25 cellular contexts compared by ENCODE assay signal in the genomic region with DNA sequence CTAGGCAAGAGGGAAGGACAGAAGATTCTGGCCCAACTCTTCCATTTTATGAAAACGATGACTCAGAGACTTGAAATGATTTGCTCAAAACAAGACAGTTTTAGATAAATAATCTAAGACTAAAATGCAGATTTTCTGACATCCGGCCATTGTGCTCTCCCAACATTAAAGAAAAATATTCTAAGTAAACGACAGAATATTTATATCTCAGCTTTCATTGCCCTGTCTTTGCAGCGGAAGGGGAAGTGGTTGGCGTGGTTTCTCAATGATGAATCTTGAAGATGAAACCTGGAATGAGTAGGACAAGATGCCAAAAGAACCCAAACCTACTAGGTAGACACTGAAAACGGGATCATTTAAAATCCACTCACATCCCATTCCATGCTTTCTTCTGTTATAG. TPM values are rescaled to one million over a fixed set of nuclear protein-coding genes. Genes with fewer than 3 reads are reported as not detected.
DNase-seq lines count a peak whose midpoint lies in the region; ATAC-seq and TF ChIP-seq lines count a peak whose summit lies in the region.
"Had no signal": no experiment of that assay in that cellular context is flagged by ENCODE, and none has a peak within 500 bp of the region (broad histone marks: within the 10 kb centered on the region; RNA-seq: fewer than 3 reads in every experiment).

No MANE protein-coding gene starts in this region.

- H3K4me3 Mint-ChIP-seq in activated naive CD4-positive, alpha-beta T cell treated with anti-CD3 and anti-CD28 coated beads, Interleukin-2, amount 10 ng/mL, durations not matched to agents 7 days and 5 days, result no peak overlapping the region
- H3K4me3 Mint-ChIP-seq in T-cell, result no peak overlapping the region
- H3K4me3 Mint-ChIP-seq in natural killer cell, result peak overlapping the region; percentile 25
- H3K4me3 Mint-ChIP-seq: CD14-positive monocyte had no signal

- TF ChIP-seq CTCF in natural killer cell (IDR thresholded peaks at IDR 0.05), result no peak

- POLR2A ChIA-PET in T-cell (lab: Charles Lee), result no interaction called here

- H3K27me3 Mint-ChIP-seq in activated naive CD4-positive, alpha-beta T cell treated with anti-CD3 and anti-CD28 coated beads, Interleukin-2, amount 10 ng/mL, durations not matched to agents 7 days and 5 days, result peaks cover 5% of the 10 kb centered on the region
- H3K27me3 Mint-ChIP-seq in T-cell (peaks cover 2 to 23% of the 10 kb centered on the region in 2 donors), natural killer cell (ENCODE audit: low read depth in 2 of 2) (peaks cover 19 to 26% of the 10 kb centered on the region in 2 donors)

- intact Hi-C loops in natural killer cell (cut with micrococcal nuclease), result no loop called here

- peak; percentile 21 for DNase-seq in activated naive CD4-positive, alpha-beta T cell treated with anti-CD3 and anti-CD28 coated beads, Interleukin-2, amount 10 ng/mL, durations not matched to agents 7 days and 5 days
- no peak for DNase-seq in activated naive CD4-positive, alpha-beta T cell (lab: John Stamatoyannopoulos, UW)
- DNase-seq in Kasumi-1 (lab: John Stamatoyannopoulos, UW) (peak; percentile 54 to 55), T-cell (peak in 6 of 34 experiments; percentile 2 to 15 (median 8)), natural killer cell (no peak), cerebellum (ENCODE audit: low spot score) (no peak), DMS 273 treated with DMSO at 0.1 percent for 48 hours (lab: John Stamatoyannopoulos, UW) (no peak), NCI-H748 treated with DMSO at 0.1 percent for 48 hours (lab: John Stamatoyannopoulos, UW) (no peak)
- DNase-seq: ACHN; activated T-cell treated with anti-CD3 and anti-CD28 coated beads, Interleukin-2, amount 50 U/mL, for 48 hours; effector CD8-positive, alpha-beta T cell; erythroblast; foreskin fibroblast; hippocampal formation; Karpas-422; NCI-H1105 treated with DMSO at 0.1 percent for 48 hours; NCI-H2029 treated with DMSO at 0.1 percent for 48 hours; NCI-H774; Peyer's patch; right lobe of liver; substantia nigra; WERI-Rb-1 had no signal

- CTCF ChIA-PET in activated naive CD4-positive, alpha-beta T cell treated with anti-CD3 and anti-CD28 coated beads, Interleukin-2, amount 10 ng/mL, durations not matched to agents 7 days and 5 days (lab: Charles Lee), result no interaction called here
- CTCF ChIA-PET in T-cell (lab: Charles Lee), result interaction anchor here in 1 of 2 donors (0.5 kb wide), 1 partner anchor 683 kb away, joined by 3 read pairs; no protein-coding TSS in a partner anchor

- H3K9me3 Mint-ChIP-seq in activated naive CD4-positive, alpha-beta T cell treated with anti-CD3 and anti-CD28 coated beads, Interleukin-2, amount 10 ng/mL, durations not matched to agents 7 days and 5 days, result peaks cover 3% of the 10 kb centered on the region
- H3K9me3 Mint-ChIP-seq in T-cell (peaks cover 11 to 20% (median 17%) of the 10 kb centered on the region in 3 donors), natural killer cell (peaks cover 3 to 11% of the 10 kb centered on the region in 2 donors)

- H3K36me3 Mint-ChIP-seq in activated naive CD4-positive, alpha-beta T cell treated with anti-CD3 and anti-CD28 coated beads, Interleukin-2, amount 10 ng/mL, durations not matched to agents 7 days and 5 days, result no peaks in the 10 kb centered on the region
- H3K36me3 Mint-ChIP-seq in T-cell (peaks cover 5% of the 10 kb centered on the region), natural killer cell (peaks cover 10% of the 10 kb centered on the region)
- H3K36me3 Mint-ChIP-seq: CD14-positive monocyte had no signal

- peaks cover 15% of the 10 kb centered on the region for H3K4me1 Mint-ChIP-seq in activated naive CD4-positive, alpha-beta T cell treated with anti-CD3 and anti-CD28 coated beads, Interleukin-2, amount 10 ng/mL, durations not matched to agents 7 days and 5 days
- peaks cover 15 to 29% (median 18%) of the 10 kb centered on the region in 3 donors for H3K4me1 Mint-ChIP-seq in T-cell
- peaks cover 24 to 25% of the 10 kb centered on the region in 2 donors for H3K4me1 Mint-ChIP-seq in natural killer cell

- ATAC-seq in T-cell (replicated peaks in 1 of 4), result peak in 2 of 4 experiments; percentile 35 to 57
- ATAC-seq in natural killer cell, result peak in 1 of 3 donors; percentile 30
- ATAC-seq: right lobe of liver had no signal

- H3K27ac Mint-ChIP-seq in activated naive CD4-positive, alpha-beta T cell treated with anti-CD3 and anti-CD28 coated beads, Interleukin-2, amount 10 ng/mL, durations not matched to agents 7 days and 5 days, result no peak overlapping the region
- peak overlapping the region; percentile 40 to 67 for H3K27ac Mint-ChIP-seq in T-cell
- H3K27ac Mint-ChIP-seq in natural killer cell, result no peak overlapping the region
- H3K27ac Mint-ChIP-seq: CD14-positive monocyte had no signal

RNA-seq across cellular contexts. Expression of a gene that starts 28.9 kb away (rescaled TPM):
- total RNA-seq in T-cell, result not detected
- not detected for total RNA-seq in natural killer cell
- total RNA-seq in cerebellum, result 10.5 TPM
- total RNA-seq: activated naive CD4-positive, alpha-beta T cell treated with anti-CD3 and anti-CD28 coated beads, Interleukin-2, amount 50 U/mL, for 72 hours; right lobe of liver; T-helper 2 cell treated with Interferon-gamma antibody and Interleukin-4, amounts not matched to agents 100 ng/mL and 5 ng/mL, for 36 hours had no signal

Comparison
In these comparisons a context has a peak if more than half of its experiments do, and no peak if none do; other contexts are left out.
1. DNase-seq: peak in activated naive CD4-positive, alpha-beta T cell treated with anti-CD3 and anti-CD28 coated beads, Interleukin-2, amount 10 ng/mL, durations not matched to agents 7 days and 5 days (single experiment) and Kasumi-1 (2 of 2); none in activated naive CD4-positive, alpha-beta T cell (0 of 4), natural killer cell (single experiment), cerebellum (single experiment), DMS 273 treated with DMSO at 0.1 percent for 48 hours (single experiment) and NCI-H748 treated with DMSO at 0.1 percent for 48 hours (single experiment).
2. H3K27ac Mint-ChIP-seq: peak in T-cell (2 of 2); none in activated naive CD4-positive, alpha-beta T cell treated with anti-CD3 and anti-CD28 coated beads, Interleukin-2, amount 10 ng/mL, durations not matched to agents 7 days and 5 days (single experiment) and natural killer cell (0 of 2).
3. RNA of a gene that starts 28.9 kb away (total RNA-seq): 10.5 TPM in cerebellum (single experiment); not detected in T-cell and not detected in natural killer cell; every median in the first group is over 10 times any median in the second.